In the genomic region with DNA sequence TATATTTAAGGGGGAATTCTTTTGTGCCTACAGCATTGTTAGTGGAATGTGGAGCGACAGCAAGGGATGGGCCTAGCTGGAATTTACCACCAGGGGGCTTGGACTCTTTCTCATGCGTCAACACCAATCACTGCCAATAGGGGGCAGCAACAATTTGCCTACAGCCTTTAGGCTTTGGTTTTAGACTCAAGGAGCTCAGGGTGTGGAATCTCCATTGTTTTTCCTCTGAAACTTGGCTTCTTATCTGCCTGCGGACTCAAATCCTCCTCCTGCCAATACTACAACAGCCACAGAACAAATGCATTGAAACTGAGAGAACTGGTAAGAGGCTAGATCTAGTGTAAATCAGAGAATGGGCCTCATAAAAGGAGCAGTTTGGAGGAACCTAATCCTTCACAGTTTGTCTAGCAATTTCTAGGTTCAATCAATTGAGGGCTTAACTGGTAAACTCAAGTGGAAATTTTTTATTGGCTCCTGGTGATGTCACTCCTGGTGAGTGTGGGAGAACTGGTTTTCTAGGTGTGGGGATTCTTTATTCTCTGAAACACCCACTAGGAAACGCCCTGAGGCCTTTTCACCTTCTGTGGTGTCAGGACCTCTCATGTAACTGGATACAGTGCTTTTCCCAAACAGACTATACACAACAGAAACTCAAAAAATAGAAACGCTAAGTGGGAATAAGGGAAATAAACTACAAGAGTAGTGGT, we compare ENCODE assay signal across 8 cellular contexts. TPM values are rescaled to one million over a fixed set of nuclear protein-coding genes. Genes with fewer than 3 reads are reported as not detected.
DNase-seq lines count a peak whose midpoint lies in the region; TF ChIP-seq lines count a peak whose summit lies in the region.

No MANE protein-coding gene starts in this region.

- H3K27ac Mint-ChIP-seq in osteocyte (ENCODE audit: unreplicated experiment): peak overlapping the region; percentile 69

- no peak for TF ChIP-seq POLR2A in vagina (IDR thresholded peaks at IDR 0.05)

- H3K27me3 ChIP-seq in vagina: no peaks in the 10 kb centered on the region

- no peak overlapping the region for H3K4me3 ChIP-seq in vagina

- TF ChIP-seq CTCF in osteocyte (IDR thresholded peaks at IDR 0.05) (peak; percentile 93), vagina (IDR thresholded peaks at IDR 0.05) (peak; percentile 52 to 94 (median 80))

- intact Hi-C loops in vagina (cut with DNase I): no loop called here

- peaks cover 37% of the 10 kb centered on the region for H3K4me1 Mint-ChIP-seq in osteocyte (ENCODE audit: unreplicated experiment)

- no peaks in the 10 kb centered on the region for H3K36me3 Mint-ChIP-seq in osteocyte (ENCODE audit: unreplicated experiment)

- H3K4me1 ChIP-seq in vagina: peaks cover 13% of the 10 kb centered on the region

- no peaks in the 10 kb centered on the region for H3K27me3 Mint-ChIP-seq in osteocyte (ENCODE audit: unreplicated experiment)

- H3K36me3 ChIP-seq in vagina: no peaks in the 10 kb centered on the region

- H3K9me3 Mint-ChIP-seq in osteocyte (ENCODE audit: unreplicated experiment): no peaks in the 10 kb centered on the region

- peak overlapping the region; percentile 16 for H3K27ac ChIP-seq in vagina

- H3K4me3 Mint-ChIP-seq in osteocyte (ENCODE audit: unreplicated experiment): no peak overlapping the region

- DNase-seq in DMS79 treated with DMSO at 0.1 percent for 48 hours (lab: John Stamatoyannopoulos, UW) (peak; percentile 1), DMS79 (lab: John Stamatoyannopoulos, UW) (no peak), M059J (ENCODE audit: low read depth) (peak; percentile 85), SHP77 treated with DMSO at 0.1 percent for 48 hours (lab: John Stamatoyannopoulos, UW) (peak; percentile 33), glomerular visceral epithelial cell (ENCODE audit: extremely low spot score) (peak; percentile 83), osteocyte (ENCODE audit: extremely low spot score, unreplicated experiment) (peak; percentile 88), vagina (ENCODE audit: extremely low spot score in 2 of 2) (no peak)
- peak; percentile 71 for DNase-seq in activated naive CD4-positive, alpha-beta T cell treated with Interleukin-2 at 50 U/mL for 16 hours

- H3K9me3 ChIP-seq in vagina: no peaks in the 10 kb centered on the region

RNA-seq across cellular contexts. Expression of a gene that starts 27.9 kb away (rescaled TPM):
- total RNA-seq in M059J (2014; rRNA removed; shearing (Covaris generic)): 5,809 and 7,639 TPM in 2 replicates
- 2,830 and 2,924 TPM in 2 replicates for total RNA-seq in osteocyte
- total RNA-seq in vagina: 3,119 TPM

RNA-seq across cellular contexts. Expression of a gene that starts 40.6 kb away (rescaled TPM):
- not detected in 2 replicates for total RNA-seq in M059J (2014; rRNA removed; shearing (Covaris generic))
- total RNA-seq in osteocyte (not detected in 2 replicates), vagina (0.25 TPM)

Comparison
In these comparisons a context has a peak if more than half of its experiments do, and no peak if none do; other contexts are left out.
1. DNase-seq: peak in DMS79 treated with DMSO at 0.1 percent for 48 hours (single experiment), M059J (single experiment), SHP77 treated with DMSO at 0.1 percent for 48 hours (single experiment), activated naive CD4-positive, alpha-beta T cell treated with Interleukin-2 at 50 U/mL for 16 hours (single experiment), glomerular visceral epithelial cell (single experiment) and osteocyte (single experiment); none in DMS79 (single experiment) and vagina (0 of 2).